ENCODE assay signal across 32 cellular contexts in genomic region chr1:56905667-56906066, GRCh38. TPM values are rescaled to one million over a fixed set of nuclear protein-coding genes. Genes with fewer than 3 reads are reported as not detected.
"Had no signal": no experiment of that assay in that cellular context is flagged by ENCODE, and none has a peak within 500 bp of the region (broad histone marks: within the 10 kb centered on the region; RNA-seq: fewer than 3 reads in every experiment).

No MANE protein-coding gene starts in this region.

- ATAC-seq: naive thymus-derived CD4-positive, alpha-beta T cell; natural killer cell; psoas muscle; right cardiac atrium; sciatic nerve; stimulated activated effector memory CD8-positive, alpha-beta T cell treated with anti-CD3 and anti-CD28 coated beads, Interleukin-12 subunit alpha, Interleukin-12 subunit beta, amount 100 ng/mL, for 72 hours; stimulated activated naive CD8-positive, alpha-beta T cell treated with anti-CD3 and anti-CD28 coated beads, Interleukin-15, amount 100 ng/mL, for 72 hours; stimulated activated naive CD8-positive, alpha-beta T cell treated with anti-CD3 and anti-CD28 coated beads, Interleukin-15, Interleukin-2, amounts not matched to agents 100 U/mL and 50 U/mL, for 24 hours; upper lobe of right lung had no signal

- H3K27ac ChIP-seq: neural progenitor cell, ovary, parathyroid adenoma, psoas muscle, skin epidermis, suprapubic skin, testis, tibial artery, transverse colon, upper lobe of right lung, uterus had no signal

- H3K36me3 ChIP-seq: neural progenitor cell, ovary, suprapubic skin, tibial artery, transverse colon, upper lobe of right lung, uterus had no signal

- H3K36me3 Mint-ChIP-seq: naive thymus-derived CD4-positive, alpha-beta T cell; natural killer cell; neural progenitor cell; stimulated activated effector memory CD8-positive, alpha-beta T cell treated with anti-CD3 and anti-CD28 coated beads, Interleukin-12 subunit alpha, Interleukin-12 subunit beta, amount 100 ng/mL, for 72 hours; type B pancreatic cell had no signal

- H3K4me1 Mint-ChIP-seq: nephron; stimulated activated naive CD8-positive, alpha-beta T cell treated with anti-CD3 and anti-CD28 coated beads, Interleukin-15, amount 100 ng/mL, for 72 hours had no signal

- H3K9me3 ChIP-seq: ovary, psoas muscle, suprapubic skin, testis, tibial artery, transverse colon, upper lobe of right lung, uterus had no signal

- H3K9me3 Mint-ChIP-seq: neural progenitor cell; stimulated activated effector memory CD8-positive, alpha-beta T cell treated with anti-CD3 and anti-CD28 coated beads, Interleukin-12 subunit alpha, Interleukin-12 subunit beta, amount 100 ng/mL, for 72 hours; type B pancreatic cell had no signal

- H3K4me3 ChIP-seq: neural progenitor cell, ovary, psoas muscle, skin epidermis, suprapubic skin, testis, tibial artery, transverse colon, upper lobe of right lung, uterus had no signal

- H3K4me3 Mint-ChIP-seq: naive thymus-derived CD4-positive, alpha-beta T cell; natural killer cell; nephron; neural progenitor cell; stimulated activated effector memory CD8-positive, alpha-beta T cell treated with anti-CD3 and anti-CD28 coated beads, Interleukin-12 subunit alpha, Interleukin-12 subunit beta, amount 100 ng/mL, for 72 hours; stimulated activated naive CD8-positive, alpha-beta T cell treated with anti-CD3 and anti-CD28 coated beads, Interleukin-15, amount 100 ng/mL, for 72 hours; type B pancreatic cell had no signal

- H3K4me1 ChIP-seq: parathyroid adenoma, psoas muscle, suprapubic skin, testis, tibial artery, transverse colon, upper lobe of right lung, uterus had no signal

- H3K27me3 ChIP-seq: neural progenitor cell, ovary, suprapubic skin, testis, tibial artery, transverse colon, uterus had no signal

- DNase-seq: naive thymus-derived CD4-positive, alpha-beta T cell; natural killer cell; occipital lobe; ovary; posterior cingulate gyrus; psoas muscle; right cardiac atrium; stimulated activated CD4-positive, alpha-beta T cell treated with anti-CD3 and anti-CD28 coated beads, Interleukin-15, amount 100 ng/mL, for 24 hours; stimulated activated CD4-positive, alpha-beta T cell treated with anti-CD3 and anti-CD28 coated beads, Interleukin-2, amount 100 ng/mL, for 24 hours; stimulated activated CD4-positive, alpha-beta T cell treated with anti-CD3 and anti-CD28 coated beads, Interleukin-2, amount 100 ng/mL, for 48 hours; stimulated activated CD4-positive, alpha-beta T cell treated with anti-CD3 and anti-CD28 coated beads, Interleukin-4, amount 100 ng/mL, for 24 hours; stimulated activated naive CD4-positive, alpha-beta T cell; stimulated activated naive CD8-positive, alpha-beta T cell treated with anti-CD3 and anti-CD28 coated beads, Interleukin-15, amount 100 ng/mL, for 72 hours; stimulated activated naive CD8-positive, alpha-beta T cell treated with anti-CD3 and anti-CD28 coated beads, Interleukin-15, Interleukin-2, amounts not matched to agents 100 U/mL and 50 U/mL, for 24 hours; substantia nigra; testis; tibial artery; transverse colon; upper lobe of right lung; uterus had no signal

- H3K27ac Mint-ChIP-seq: naive thymus-derived CD4-positive, alpha-beta T cell; natural killer cell; nephron; neural progenitor cell; progenitor cell of endocrine pancreas; stimulated activated effector memory CD8-positive, alpha-beta T cell treated with anti-CD3 and anti-CD28 coated beads, Interleukin-12 subunit alpha, Interleukin-12 subunit beta, amount 100 ng/mL, for 72 hours; stimulated activated naive CD8-positive, alpha-beta T cell treated with anti-CD3 and anti-CD28 coated beads, Interleukin-15, amount 100 ng/mL, for 72 hours; type B pancreatic cell had no signal

RNA-seq across cellular contexts. Expression of gene C8A, which starts 51.1 kb away (rescaled TPM):
- total RNA-seq: naive thymus-derived CD4-positive, alpha-beta T cell; natural killer cell; occipital lobe; osteoblast; psoas muscle; renal cortical epithelial cell; right cardiac atrium; sciatic nerve; testis; transverse colon; upper lobe of right lung; urinary bladder; uterus had no signal
